ENCODE assay signal across 1 cellular context in genomic region chrX:2780472-2781225, GRCh38.
TF ChIP-seq lines count a peak whose summit lies in the region.
"Not testable (repeated sequence)": the region's sequence is repeated elsewhere in the genome, so short reads cannot be mapped to it uniquely, and the experiment has no call there.

No MANE protein-coding gene starts in this region.

TF ChIP-seq in HepG2, 621 proteins besides CTCF, POLR2A, EP300 and RAD21 (continued from another document and continues in another):
- peak; percentile 48; the same call in 1 of the 2 replicates for TF ChIP-seq HDAC1 (CRISPR knock-in tag; IDR thresholded peaks at IDR 0.05)
- TF ChIP-seq TBX2 (CRISPR knock-in tag; IDR thresholded peaks at IDR 0.05; ENCODE audit: borderline replicate concordance), result peak; percentile 47; the same call in 1 of the 2 replicates
- peak; percentile 88 for TF ChIP-seq PAXIP1 (CRISPR knock-in tag; conservative IDR thresholded peaks at IDR 0.05)
- TF ChIP-seq ARID5B (CRISPR knock-in tag; IDR thresholded peaks at IDR 0.05), result peak; percentile 43
- TF ChIP-seq REST (IDR thresholded peaks at IDR 0.05; ENCODE audit: borderline replicate concordance in 1 of 2, low read depth in 1 of 2, low read length in 2 of 2), result 0 out of 4 replicates have a peak, but pooled peaks of 1 of the 2 experiments have one; percentile 12
- not testable (repeated sequence) for TF ChIP-seq SOX13, FOXA1, FOXP1 (IDR thresholded peaks at IDR 0.05)
- peak in 1 of 2 experiments; percentile 74; a peak in 2 of 4 replicates for TF ChIP-seq SOX13 (CRISPR knock-in tag; conservative IDR thresholded peaks at IDR 0.05 in 1 of 2, IDR thresholded peaks at IDR 0.05 in 1 of 2)
- TF ChIP-seq GFI1 (CRISPR knock-in tag; IDR thresholded peaks at IDR 0.05; ENCODE audit: borderline replicate concordance), result 0 out of 2 replicates have a peak, but pooled peaks have one; percentile 44
- TF ChIP-seq ARID4A (CRISPR knock-in tag; IDR thresholded peaks at IDR 0.05; ENCODE audit: borderline replicate concordance), result peak; percentile 18; the same call in 1 of the 2 replicates
- TF ChIP-seq TEAD3 (CRISPR knock-in tag; optimal IDR thresholded peaks at IDR 0.05; ENCODE audit: borderline replicate concordance), result peak; percentile 92
- TF ChIP-seq KDM6A (CRISPR knock-in tag; IDR thresholded peaks at IDR 0.05; ENCODE audit: low read depth), result peak; percentile 68
- TF ChIP-seq ZEB1 (IDR thresholded peaks at IDR 0.05; ENCODE audit: insufficient replicate concordance, low read depth), result peak; percentile 73
- peak; percentile 50; the same call in 1 of the 2 replicates for TF ChIP-seq DRAP1 (CRISPR knock-in tag; IDR thresholded peaks at IDR 0.05)
- TF ChIP-seq FOXA1 (CRISPR knock-in tag; IDR thresholded peaks at IDR 0.05), result peak; percentile 85
- peak; percentile 76 for TF ChIP-seq POLR2AphosphoS5 (IDR thresholded peaks at IDR 0.05; ENCODE audit: low read depth, low read length)
- TF ChIP-seq SAP130 (CRISPR knock-in tag; IDR thresholded peaks at IDR 0.05; ENCODE audit: low read depth), result peak; percentile 65
- TF ChIP-seq GATAD2A (CRISPR knock-in tag; IDR thresholded peaks at IDR 0.05), result peak; percentile 17; the same call in 1 of the 2 replicates
- 0 out of 2 replicates have a peak, but pooled peaks have one; percentile 53 for TF ChIP-seq SNAI1 (CRISPR knock-in tag; IDR thresholded peaks at IDR 0.05; ENCODE audit: borderline replicate concordance)
- TF ChIP-seq ZBTB7B (CRISPR knock-in tag; IDR thresholded peaks at IDR 0.05), result peak; percentile 85
- TF ChIP-seq FOXP1 (CRISPR knock-in tag; IDR thresholded peaks at IDR 0.05), result peak; percentile 33; the same call in 1 of the 2 replicates
- peak; percentile 33; the same call in 1 of the 2 replicates for TF ChIP-seq ZNF605 (CRISPR knock-in tag; IDR thresholded peaks at IDR 0.05)
- TF ChIP-seq TFAP4 (IDR thresholded peaks at IDR 0.05; ENCODE audit: borderline replicate concordance, low read depth), result peak; percentile 95
- TF ChIP-seq ZBTB20 (CRISPR knock-in tag; IDR thresholded peaks at IDR 0.05; ENCODE audit: borderline replicate concordance, low read depth), result peak; percentile 33; the same call in 1 of the 2 replicates
- TF ChIP-seq ZGPAT (CRISPR knock-in tag; IDR thresholded peaks at IDR 0.05), result 0 out of 2 replicates have a peak, but pooled peaks have one; percentile 31
- peak; percentile 98 for TF ChIP-seq HNF1A (IDR thresholded peaks at IDR 0.05; ENCODE audit: low read depth)
- peak; percentile 97 for TF ChIP-seq HNF1A (CRISPR knock-in tag; IDR thresholded peaks at IDR 0.05; ENCODE audit: borderline replicate concordance)
- TF ChIP-seq ZNF460 (CRISPR knock-in tag; IDR thresholded peaks at IDR 0.05; ENCODE audit: borderline replicate concordance), result peak; percentile 65; the same call in 1 of the 2 replicates
- 0 out of 2 replicates have a peak, but pooled peaks have one; percentile 26 for TF ChIP-seq ARNTL (CRISPR knock-in tag; IDR thresholded peaks at IDR 0.05)
- TF ChIP-seq PHF8 (CRISPR knock-in tag; IDR thresholded peaks at IDR 0.05), result 0 out of 2 replicates have a peak, but pooled peaks have one; percentile 21
